Comparison of ENCODE assay signal across 18 cellular contexts in genomic region chr1:223665592-223666312, GRCh38. TPM values are rescaled to one million over a fixed set of nuclear protein-coding genes. Genes with fewer than 3 reads are reported as not detected.
DNase-seq lines count a peak whose midpoint lies in the region; ATAC-seq and TF ChIP-seq lines count a peak whose summit lies in the region.
"Had no signal": no experiment of that assay in that cellular context is flagged by ENCODE, and none has a peak within 500 bp of the region (broad histone marks: within the 10 kb centered on the region; RNA-seq: fewer than 3 reads in every experiment).

Gene CAPN8, minus strand, starts transcription at chr1:223665701. Its CDS starts 55 bp downstream, at chr1:223665646.

- no peak for ATAC-seq in HG03175 (IDR thresholded peaks at IDR 0.05; ENCODE audit: unreplicated experiment)
- ATAC-seq in HG03457 (IDR thresholded peaks at IDR 0.05; ENCODE audit: unreplicated experiment), result no peak
- ATAC-seq: naive thymus-derived CD8-positive, alpha-beta T cell had no signal

- TF ChIP-seq CTCF in Calu3 (IDR thresholded peaks at IDR 0.05; ENCODE audit: unreplicated experiment), result no peak
- TF ChIP-seq CTCF in esophagus squamous epithelium (IDR thresholded peaks at IDR 0.05), result no peak
- TF ChIP-seq CTCF in prostate gland (IDR thresholded peaks at IDR 0.05), result no peak

- H3K36me3 ChIP-seq in esophagus squamous epithelium (no peaks in the 10 kb centered on the region), prostate gland (no peaks in the 10 kb centered on the region)

- H3K27me3 Mint-ChIP-seq in Calu3 (ENCODE audit: unreplicated experiment), result no peaks in the 10 kb centered on the region

- no TSS peak for BruUV-seq in Calu3 (replicated peaks; lab: Mats Ljungman, UMichigan)

- H3K27ac Mint-ChIP-seq in Calu3 (ENCODE audit: unreplicated experiment), result peak within 1 kb of the TSS; percentile 74
- H3K27ac Mint-ChIP-seq: activated CD4-positive, alpha-beta memory T cell treated with anti-CD3 and anti-CD28 coated beads for 36 hours; B cell; naive thymus-derived CD8-positive, alpha-beta T cell had no signal

- peaks cover 78% of the 10 kb centered on the region for H3K4me1 Mint-ChIP-seq in Calu3 (ENCODE audit: low read depth, unreplicated experiment)
- H3K4me1 Mint-ChIP-seq: central memory CD8-positive, alpha-beta T cell had no signal

- peak within 1 kb of the TSS; percentile 69 for H3K4me3 Mint-ChIP-seq in Calu3 (ENCODE audit: low read depth, unreplicated experiment)
- H3K4me3 Mint-ChIP-seq: activated CD4-positive, alpha-beta memory T cell treated with anti-CD3 and anti-CD28 coated beads for 36 hours; B cell; central memory CD8-positive, alpha-beta T cell; naive thymus-derived CD8-positive, alpha-beta T cell had no signal

- H3K27ac ChIP-seq in esophagus squamous epithelium (peak within 1 kb of the TSS; percentile 46 to 77 (median 58)), prostate gland (peak within 1 kb of the TSS; percentile 20 to 25)

- H3K27me3 ChIP-seq in esophagus squamous epithelium (no peaks in the 10 kb centered on the region), prostate gland (replicated peaks; ENCODE audit: insufficient read depth) (no peaks in the 10 kb centered on the region)

- CTCF ChIA-PET in Calu3 (lab: Charles Lee), result interaction anchor here (0.7 to 1.5 kb wide), 8 partner anchors 9 to 576 kb away, joined by 3 to 7 read pairs (median 3); no protein-coding TSS in a partner anchor

- intact Hi-C loops in Calu3 (cut with micrococcal nuclease; ENCODE audit: unreplicated experiment), result loop anchor here (2.0 kb wide), 1 partner anchor 27 kb away; no protein-coding TSS in a partner anchor
- intact Hi-C loops in esophagus squamous epithelium (cut with DNase I), result no loop called here
- intact Hi-C loops in prostate gland (cut with DNase I), result no loop called here
- intact Hi-C loops in head of caudate nucleus (cut with DNase I), result no loop called here

- no peaks in the 10 kb centered on the region for H3K9me3 ChIP-seq in esophagus squamous epithelium
- no peaks in the 10 kb centered on the region for H3K9me3 ChIP-seq in prostate gland
- H3K9me3 ChIP-seq: SK-N-SH had no signal

- H3K4me3 ChIP-seq in esophagus squamous epithelium (no peak within 1 kb of the TSS), prostate gland (no peak within 1 kb of the TSS)

- WGBS in esophagus squamous epithelium, 2 donors, result 34 to 54% methylated on average over 4 of the region's 6 CpGs
- 61% methylated on average over 6 of the region's 6 CpGs for WGBS in prostate gland

- H3K9me3 Mint-ChIP-seq in Calu3 (ENCODE audit: low read depth, unreplicated experiment), result no peaks in the 10 kb centered on the region
- H3K9me3 Mint-ChIP-seq: activated CD4-positive, alpha-beta memory T cell treated with anti-CD3 and anti-CD28 coated beads for 36 hours; central memory CD8-positive, alpha-beta T cell; naive thymus-derived CD8-positive, alpha-beta T cell had no signal

- DNase-seq in Calu3 (peak; percentile 79), NCI-H69 (lab: John Stamatoyannopoulos, UW) (peak; percentile 64), esophagus squamous epithelium (lab: John Stamatoyannopoulos, UW) (no peak), prostate gland (ENCODE audit: low spot score) (peak; percentile 62), head of caudate nucleus (no peak)
- DNase-seq in stimulated activated CD4-positive, alpha-beta T cell treated with anti-CD3 and anti-CD28 coated beads, Interleukin-4, amount 100 ng/mL, for 24 hours, result no peak
- DNase-seq: activated CD4-positive, alpha-beta memory T cell treated with anti-CD3 and anti-CD28 coated beads for 36 hours; DMS153; IMR-90; naive thymus-derived CD8-positive, alpha-beta T cell; retina; SK-N-SH had no signal

- TF ChIP-seq POLR2A in esophagus squamous epithelium (IDR thresholded peaks at IDR 0.05) (no peak), prostate gland (IDR thresholded peaks at IDR 0.05) (no peak)

- H3K4me1 ChIP-seq in esophagus squamous epithelium (peaks cover 6 to 34% (median 15%) of the 10 kb centered on the region in 3 donors), prostate gland (replicated peaks) (no peaks in the 10 kb centered on the region)

- H3K36me3 Mint-ChIP-seq in Calu3 (ENCODE audit: insufficient read depth, unreplicated experiment), result peaks cover 33% of the 10 kb centered on the region
- H3K36me3 Mint-ChIP-seq: activated CD4-positive, alpha-beta memory T cell treated with anti-CD3 and anti-CD28 coated beads for 36 hours; naive thymus-derived CD8-positive, alpha-beta T cell had no signal

RNA-seq across cellular contexts. Expression of gene CAPN8, which starts in this region (rescaled TPM):
- total RNA-seq in Calu3 (2022), result 108 and 158 TPM in 2 replicates
- 1 to 10 TPM in 1 of 4 donors, under 1 TPM in 2, not detected in 1; 0.26 to 1.1 (median 0.57) TPM for total RNA-seq in esophagus squamous epithelium
- total RNA-seq in prostate gland, result 1 to 10 TPM; 3.0 to 5.6 TPM
- total RNA-seq: activated CD4-positive, alpha-beta memory T cell treated with anti-CD3 and anti-CD28 coated beads for 36 hours; endothelial cell of umbilical vein; IMR-90; temporal lobe had no signal

Comparison
In these comparisons a context has a peak if more than half of its experiments do, and no peak if none do; other contexts are left out.
1. RNA of gene CAPN8 (total RNA-seq): 108 to 158 TPM in Calu3; 3.0 to 5.6 TPM in prostate gland and 0.26 to 1.1 TPM in esophagus squamous epithelium; every median in the first group is over 10 times any median in the second.
2. DNase-seq: peak in Calu3 (single experiment), NCI-H69 (single experiment) and prostate gland (single experiment); none in esophagus squamous epithelium (single experiment), head of caudate nucleus (0 of 42) and stimulated activated CD4-positive, alpha-beta T cell treated with anti-CD3 and anti-CD28 coated beads, Interleukin-4, amount 100 ng/mL, for 24 hours (single experiment).